In the genomic region with DNA sequence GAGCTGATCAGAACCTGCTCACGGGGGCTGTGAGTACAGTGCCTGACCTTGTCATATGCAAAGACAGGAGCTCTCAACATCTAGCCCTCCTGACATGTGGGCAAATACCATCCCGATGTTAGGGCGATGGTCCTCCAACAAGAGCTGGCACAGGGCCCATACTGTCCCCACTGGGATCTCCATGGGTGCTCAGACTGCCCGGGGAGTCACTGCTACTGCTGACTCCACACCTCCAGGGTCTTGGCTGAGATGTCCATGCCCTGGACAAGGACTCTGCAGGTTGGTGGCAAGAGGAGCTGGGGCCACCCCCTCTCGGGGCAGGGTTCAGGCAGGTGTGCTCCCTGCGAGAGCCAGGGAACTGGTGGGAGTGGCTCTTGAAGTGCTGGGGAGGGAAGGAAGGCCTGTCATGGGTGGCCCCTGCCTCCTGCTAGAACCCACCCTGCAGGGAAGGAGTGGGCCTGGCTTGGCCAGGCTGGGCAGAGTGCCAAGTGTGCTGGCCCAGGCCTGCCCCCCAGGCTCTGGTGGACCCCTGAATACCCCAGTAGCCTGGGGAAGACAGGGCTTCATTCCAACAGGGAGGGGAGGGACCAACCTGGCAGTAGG, we compare ENCODE assay signal across 19 cellular contexts. TPM values are rescaled to one million over a fixed set of nuclear protein-coding genes. Genes with fewer than 3 reads are reported as not detected.
DNase-seq lines count a peak whose midpoint lies in the region; ATAC-seq, FAIRE-seq and TF ChIP-seq lines count a peak whose summit lies in the region.
"Had no signal": no experiment of that assay in that cellular context is flagged by ENCODE, and none has a peak within 500 bp of the region (broad histone marks: within the 10 kb centered on the region; RNA-seq: fewer than 3 reads in every experiment).

No MANE protein-coding gene starts in this region.

- intact Hi-C loops in kidney (cut with DNase I) (loop anchor here (10.0 kb wide), 1 partner anchor 84 kb away; no protein-coding TSS in a partner anchor), gastrocnemius medialis (cut with DNase I; ENCODE audit: low total_unique reads) (no loop called here), uterus (cut with DNase I; ENCODE audit: low total_unique reads) (no loop called here)

- no peaks in the 10 kb centered on the region for H3K9me3 ChIP-seq in kidney (ENCODE audit: control insufficient read depth in 1 of 2, low read length in 2 of 2)
- H3K9me3 ChIP-seq in gastrocnemius medialis, result no peaks in the 10 kb centered on the region
- H3K9me3 ChIP-seq in uterus, result no peaks in the 10 kb centered on the region

- DNase-seq in kidney, result peak; percentile 63
- DNase-seq in gastrocnemius medialis, result no peak
- DNase-seq in uterus, result no peak
- DNase-seq in NCI-H526 (lab: John Stamatoyannopoulos, UW), result no peak
- DNase-seq: activated CD4-positive, alpha-beta T cell treated with anti-CD3 and anti-CD28 coated beads for 4 hours; activated T-cell treated with anti-CD3 and anti-CD28 coated beads for 4 hours; cerebellar nuclear complex; DND-41; naive thymus-derived CD4-positive, alpha-beta T cell; NCI-H1092; NCI-H2171 treated with DMSO at 0.1 percent for 48 hours; NK-92 treated with Interleukin-12 subunit alpha and Interleukin-12 subunit beta, amount 100 ng/mL, for 24 hours; SHP77 treated with DMSO at 0.1 percent for 48 hours; stimulated activated CD4-positive, alpha-beta T cell treated with anti-CD3 and anti-CD28 coated beads, Interleukin-2, amount 100 ng/mL, for 24 hours had no signal

- peak overlapping the region in 1 of 2 donors; percentile 58 for H3K9ac ChIP-seq in kidney (ENCODE audit: low read length in 2 of 2)

- TF ChIP-seq POLR2A in gastrocnemius medialis (IDR thresholded peaks at IDR 0.05) (no peak), uterus (IDR thresholded peaks at IDR 0.05) (no peak)

- ATAC-seq in gastrocnemius medialis, result no peak
- no peak for ATAC-seq in GM19351 (IDR thresholded peaks at IDR 0.05; ENCODE audit: unreplicated experiment)
- ATAC-seq in GM19023 (IDR thresholded peaks at IDR 0.05; ENCODE audit: unreplicated experiment), result no peak
- ATAC-seq: HCT116; naive thymus-derived CD4-positive, alpha-beta T cell had no signal

- in situ Hi-C loops in gastrocnemius medialis (cut with MboI; ENCODE audit: low sequenced_read_pairs in 4 of 4), result no loop called here

- peak overlapping the region; percentile 18 to 42 for H3K4me3 ChIP-seq in kidney (ENCODE audit: low read length in 2 of 2)
- H3K4me3 ChIP-seq in gastrocnemius medialis, result peak overlapping the region in 3 of 4 donors; percentile 4 to 29 (median 25)
- H3K4me3 ChIP-seq in uterus, result no peak overlapping the region

- H3K27ac ChIP-seq in cingulate gyrus (ENCODE audit: low read depth, low read length) (peak overlapping the region; percentile 98), kidney (ENCODE audit: low read depth in 2 of 2, low read length in 2 of 2) (peak overlapping the region; percentile 59 to 82), gastrocnemius medialis (peak overlapping the region; percentile 62 to 94 (median 82)), uterus (peak overlapping the region; percentile 53 to 91)

- peaks cover 36 to 44% of the 10 kb centered on the region in 2 donors for H3K4me1 ChIP-seq in kidney (ENCODE audit: control insufficient read depth in 1 of 2, insufficient read depth in 1 of 2, low read depth in 1 of 2, low read length in 2 of 2)
- peaks cover 35 to 42% of the 10 kb centered on the region in 2 donors for H3K4me1 ChIP-seq in gastrocnemius medialis
- peaks cover 0 to 24% of the 10 kb centered on the region in 2 donors for H3K4me1 ChIP-seq in uterus

- H3K36me3 ChIP-seq in kidney (ENCODE audit: control insufficient read depth in 1 of 2, insufficient read depth in 2 of 2, low read length in 2 of 2) (peaks cover 5 to 40% of the 10 kb centered on the region in 2 donors), gastrocnemius medialis (peaks cover 0 to 27% of the 10 kb centered on the region in 2 donors), uterus (no peaks in the 10 kb centered on the region)

- TF ChIP-seq CTCF in kidney (IDR thresholded peaks at IDR 0.05; ENCODE audit: borderline replicate concordance, extremely low read depth, insufficient read depth) (no peak), gastrocnemius medialis (IDR thresholded peaks at IDR 0.05 in 4 of 5, conservative IDR thresholded peaks at IDR 0.05 in 1 of 5) (no peak), uterus (IDR thresholded peaks at IDR 0.05) (no peak)

- no peak for FAIRE-seq in kidney (lab: Jason Lieb, UNC)
- FAIRE-seq: keratinocyte had no signal

- H3K27me3 ChIP-seq in gastrocnemius medialis (no peaks in the 10 kb centered on the region), uterus (no peaks in the 10 kb centered on the region)

RNA-seq across cellular contexts. Expression of a gene that starts 6.4 kb away (rescaled TPM):
- total RNA-seq in kidney (98.6 TPM), gastrocnemius medialis (10 to 100 TPM; 11.3 to 24.1 (median 16.8) TPM), uterus (100 to 1,000 TPM in 1 of 4 donors, 10 to 100 TPM in 1, 1 to 10 TPM in 2; 7.4 to 122 (median 15.5) TPM)
- 25.0 TPM for polyA plus RNA-seq in kidney (ENCODE audit: insufficient read depth, low read depth, low replicate concordance)

RNA-seq across cellular contexts. Expression of a gene that starts 7.4 kb away (rescaled TPM):
- total RNA-seq in kidney, result 25.8 TPM
- 33.8 TPM for polyA plus RNA-seq in kidney (ENCODE audit: insufficient read depth, low read depth, low replicate concordance)
- 10 to 100 TPM; 15.4 to 31.2 (median 17.8) TPM for total RNA-seq in gastrocnemius medialis
- total RNA-seq in uterus, result 100 to 1,000 TPM in 1 of 4 donors, 10 to 100 TPM in 3; 17.4 to 102 (median 20.6) TPM

RNA-seq across cellular contexts. Expression of a gene that starts 16.5 kb away (rescaled TPM):
- 262 TPM for total RNA-seq in kidney
- polyA plus RNA-seq in kidney (ENCODE audit: insufficient read depth, low read depth, low replicate concordance), result 181 TPM
- total RNA-seq in gastrocnemius medialis, result 1 to 10 TPM in 3 of 4 donors, under 1 TPM in 1; 0.78 to 7.1 (median 1.4) TPM
- total RNA-seq in uterus, result 10 to 100 TPM in 3 of 4 donors, 1 to 10 TPM in 1; 3.1 to 31.9 (median 14.0) TPM

RNA-seq across cellular contexts. Expression of a gene that starts 52.5 kb away (rescaled TPM):
- total RNA-seq in kidney (82.6 TPM), gastrocnemius medialis (10 to 100 TPM; 56.5 to 85.5 (median 60.0) TPM), uterus (10 to 100 TPM in 2 of 4 donors, 1 to 10 TPM in 2; 3.8 to 91.2 (median 26.0) TPM)
- 49.6 TPM for polyA plus RNA-seq in kidney (ENCODE audit: insufficient read depth, low read depth, low replicate concordance)

Comparison
In these comparisons a context has a peak if more than half of its experiments do, and no peak if none do; other contexts are left out.
1. H3K4me3 ChIP-seq: peak in kidney (2 of 2) and gastrocnemius medialis (3 of 4); none in uterus (0 of 2).
2. Peak in every context shown above with its lines, with median percentiles within 50 percentile points of each other: H3K27ac ChIP-seq.